ENCODE assay signal across 11 cellular contexts in genomic region chr2:149858916-149859634, GRCh38.
DNase-seq lines count a peak whose midpoint lies in the region; ATAC-seq, FAIRE-seq and TF ChIP-seq lines count a peak whose summit lies in the region.
"Had no signal": no experiment of that assay in that cellular context is flagged by ENCODE, and none has a peak within 500 bp of the region (broad histone marks: within the 10 kb centered on the region; RNA-seq: fewer than 3 reads in every experiment).

No MANE protein-coding gene starts in this region.

- WGBS in right lobe of liver (ENCODE audit: insufficient coverage, low coverage, low lambda C conversion rate, missing lambda C conversion rate) = 30% methylated on average over 6 of the region's 6 CpGs
- no CpG with 5 or more reads among the region's 6 CpGs for WGBS in H9 (ENCODE audit: extremely low coverage, insufficient read length, low lambda C conversion rate)

- H3K14ac ChIP-seq in H9 (ENCODE audit: insufficient read depth, low read length) = no peak overlapping the region

- ATAC-seq in right lobe of liver = peak; percentile 38 to 64 (median 42)
- no peak for ATAC-seq in activated CD8-positive, alpha-beta T cell treated with anti-CD3 and anti-CD28 coated beads, Interleukin-2, amount 10 ng/mL, durations not matched to agents 7 days and 5 days

- no peak overlapping the region for H3K18ac ChIP-seq in H9 (ENCODE audit: insufficient read length, low read depth, low read length)

- H3K4me3 ChIP-seq in ACC112 (ENCODE audit: low read depth, low read length) (peak overlapping the region; percentile 9), KMS-11 (IDR thresholded peaks at IDR 0.05; ENCODE audit: insufficient read depth, low read depth, low read length) (no peak overlapping the region), bronchial epithelial cell (ENCODE audit: low read depth, low read length) (no peak overlapping the region), right lobe of liver (no peak overlapping the region)
- H3K4me3 ChIP-seq: coronary artery had no signal

- peak; percentile 71 for DNase-seq in bronchial epithelial cell (ENCODE audit: low read depth)
- DNase-seq in right lobe of liver = no peak
- DNase-seq in H9 = no peak
- no peak for DNase-seq in NCI-H226
- DNase-seq in activated CD8-positive, alpha-beta T cell treated with anti-CD3 and anti-CD28 coated beads, Interleukin-2, amount 10 ng/mL, durations not matched to agents 7 days and 5 days = no peak
- no peak for DNase-seq in NCI-H510A treated with DMSO at 0.1 percent for 48 hours (lab: John Stamatoyannopoulos, UW)
- DNase-seq: T-helper 1 cell had no signal

- H3K9me3 ChIP-seq in right lobe of liver (no peaks in the 10 kb centered on the region), H9 (ENCODE audit: control insufficient read depth, low read depth, low read length) (no peaks in the 10 kb centered on the region)

- no peaks in the 10 kb centered on the region for H3K27me3 ChIP-seq in ACC112 (ENCODE audit: insufficient read depth, low read length)
- no peaks in the 10 kb centered on the region for H3K27me3 ChIP-seq in KMS-11 (ENCODE audit: insufficient read depth, low read depth)
- no peaks in the 10 kb centered on the region for H3K27me3 ChIP-seq in bronchial epithelial cell (ENCODE audit: control insufficient read depth, insufficient read depth, low read length)
- no peaks in the 10 kb centered on the region for H3K27me3 ChIP-seq in right lobe of liver
- no peaks in the 10 kb centered on the region for H3K27me3 ChIP-seq in H9 (ENCODE audit: insufficient read depth, low read length)

- FAIRE-seq in bronchial epithelial cell (lab: Jason Lieb, UNC) = no peak

- no peak overlapping the region for H3K4ac ChIP-seq in H9 (ENCODE audit: low read depth, low read length)

- no peak overlapping the region for H2BK20ac ChIP-seq in H9 (ENCODE audit: low read depth, low read length, poor library complexity, severe bottlenecking)

- no peaks in the 10 kb centered on the region for H3K23me2 ChIP-seq in H9 (ENCODE audit: insufficient read length, low read depth, low read length, poor library complexity, severe bottlenecking)

- no peak overlapping the region for H4K5ac ChIP-seq in H9 (ENCODE audit: insufficient read length, low read depth, low read length)

- no peak for TF ChIP-seq POLR2A in right lobe of liver (IDR thresholded peaks at IDR 0.05)

- H3K36me3 ChIP-seq in ACC112 (ENCODE audit: insufficient read depth, low read length) (no peaks in the 10 kb centered on the region), KMS-11 (ENCODE audit: insufficient read depth) (no peaks in the 10 kb centered on the region), bronchial epithelial cell (ENCODE audit: control insufficient read depth, insufficient read depth, low read length) (no peaks in the 10 kb centered on the region), right lobe of liver (no peaks in the 10 kb centered on the region)

- H3K4me1 ChIP-seq in ACC112 (ENCODE audit: control insufficient read depth, insufficient read depth, low read length, unreplicated experiment) (peaks cover 32% of the 10 kb centered on the region), KMS-11 (ENCODE audit: low read depth, poor library complexity, severe bottlenecking) (peaks cover 46% of the 10 kb centered on the region), right lobe of liver (no peaks in the 10 kb centered on the region), H9 (ENCODE audit: insufficient read depth, low read length) (no peaks in the 10 kb centered on the region)

- H4K91ac ChIP-seq in H9 (ENCODE audit: insufficient read length, low read depth, low read length) = no peak overlapping the region

- H3K4me2 ChIP-seq in KMS-11 (peak overlapping the region; percentile 22; the same call in 1 of the 2 replicates), H9 (ENCODE audit: insufficient read depth, insufficient read length, low read length) (no peak overlapping the region)

- H2AK5ac ChIP-seq in H9 (ENCODE audit: insufficient read length, low read length) = no peak overlapping the region

- H3K79me2 ChIP-seq in ACC112 (ENCODE audit: control insufficient read depth, insufficient read depth, low read length, unreplicated experiment) = no peaks in the 10 kb centered on the region
- no peaks in the 10 kb centered on the region for H3K79me2 ChIP-seq in KMS-11 (ENCODE audit: insufficient read depth, low read depth)
- H3K79me2 ChIP-seq in H9 (ENCODE audit: insufficient read depth, low read length) = no peaks in the 10 kb centered on the region

- peak overlapping the region; percentile 11 for H2AFZ ChIP-seq in ACC112 (ENCODE audit: low read length, unreplicated experiment)
- H2AFZ ChIP-seq in KMS-11 (ENCODE audit: low read depth) = no peak overlapping the region; the same call in 1 of the 2 replicates
- H2AFZ ChIP-seq in H9 (ENCODE audit: low read length) = no peak overlapping the region

- H2BK15ac ChIP-seq in H9 (ENCODE audit: low read depth, low read length) = no peak overlapping the region

- H3K4me1 Mint-ChIP-seq in H9 = no peaks in the 10 kb centered on the region
- H3K4me1 Mint-ChIP-seq in activated CD8-positive, alpha-beta T cell treated with anti-CD3 and anti-CD28 coated beads, Interleukin-2, amount 10 ng/mL, durations not matched to agents 7 days and 5 days (ENCODE audit: low read depth) = no peaks in the 10 kb centered on the region

- no peak overlapping the region for H2BK12ac ChIP-seq in H9 (ENCODE audit: insufficient read length, low read depth, low read length)

- H3K79me1 ChIP-seq in H9 (ENCODE audit: insufficient read depth, low read depth, low read length, poor library complexity, severe bottlenecking) = no peaks in the 10 kb centered on the region

- H3K4me3 Mint-ChIP-seq in H9 = no peak overlapping the region
- no peak overlapping the region for H3K4me3 Mint-ChIP-seq in activated CD8-positive, alpha-beta T cell treated with anti-CD3 and anti-CD28 coated beads, Interleukin-2, amount 10 ng/mL, durations not matched to agents 7 days and 5 days

- H3K9ac ChIP-seq in KMS-11 = no peak overlapping the region
- no peak overlapping the region for H3K9ac ChIP-seq in H9 (ENCODE audit: extremely low read depth, insufficient read length, low read length)

- no peak overlapping the region for H3T11ph ChIP-seq in H9 (ENCODE audit: low read length)

- peaks cover 11% of the 10 kb centered on the region in 2 experiments; a peak in 4 of 5 replicates for H3K9me3 Mint-ChIP-seq in H9
- peaks cover 4% of the 10 kb centered on the region for H3K9me3 Mint-ChIP-seq in activated CD8-positive, alpha-beta T cell treated with anti-CD3 and anti-CD28 coated beads, Interleukin-2, amount 10 ng/mL, durations not matched to agents 7 days and 5 days (ENCODE audit: insufficient read depth)

- POLR2A ChIA-PET in activated CD8-positive, alpha-beta T cell treated with anti-CD3 and anti-CD28 coated beads, Interleukin-2, amount 10 ng/mL, durations not matched to agents 7 days and 5 days (lab: Charles Lee) = no interaction called here

- CTCF ChIA-PET in activated CD8-positive, alpha-beta T cell treated with anti-CD3 and anti-CD28 coated beads, Interleukin-2, amount 10 ng/mL, durations not matched to agents 7 days and 5 days (lab: Charles Lee) = no interaction called here

- no peaks in the 10 kb centered on the region for H4K20me1 ChIP-seq in KMS-11 (ENCODE audit: insufficient read depth)
- no peaks in the 10 kb centered on the region for H4K20me1 ChIP-seq in H9 (ENCODE audit: control insufficient read depth, insufficient read depth, insufficient read length)

- H3K27ac Mint-ChIP-seq in H9 = no peak overlapping the region
- no peak overlapping the region for H3K27ac Mint-ChIP-seq in activated CD8-positive, alpha-beta T cell treated with anti-CD3 and anti-CD28 coated beads, Interleukin-2, amount 10 ng/mL, durations not matched to agents 7 days and 5 days

- H2BK120ac ChIP-seq in H9 (ENCODE audit: low read depth, low read length, poor library complexity, severe bottlenecking) = no peak overlapping the region

- peaks cover 0 to 5% (median 2%) of the 10 kb centered on the region in 3 experiments; a peak in 2 of 7 replicates for H3K36me3 Mint-ChIP-seq in H9 (ENCODE audit: insufficient read depth in 1 of 3, low read depth in 3 of 3)
- H3K36me3 Mint-ChIP-seq in activated CD8-positive, alpha-beta T cell treated with anti-CD3 and anti-CD28 coated beads, Interleukin-2, amount 10 ng/mL, durations not matched to agents 7 days and 5 days (ENCODE audit: low read depth) = no peaks in the 10 kb centered on the region

- intact Hi-C loops in right lobe of liver (cut with DNase I) = no loop called here

- peak overlapping the region; percentile 89 for H3K27ac ChIP-seq in ACC112 (ENCODE audit: low read depth, low read length)
- no peak overlapping the region; the same call in 1 of the 2 replicates for H3K27ac ChIP-seq in KMS-11
- no peak overlapping the region for H3K27ac ChIP-seq in right lobe of liver
- H3K27ac ChIP-seq in H9 (ENCODE audit: insufficient read length, low read depth, low read length) = no peak overlapping the region
- H3K27ac ChIP-seq: C4-2B had no signal

- TF ChIP-seq CTCF in KMS-11 (conservative IDR thresholded peaks at IDR 0.05; ENCODE audit: low read depth, low read length) = no peak
- TF ChIP-seq CTCF in bronchial epithelial cell (IDR thresholded peaks at IDR 0.05; ENCODE audit: insufficient read depth, low read length, severe bottlenecking) = no peak
- no peak for TF ChIP-seq CTCF in right lobe of liver (IDR thresholded peaks at IDR 0.05)
- TF ChIP-seq CTCF in H9 (conservative IDR thresholded peaks at IDR 0.05) = no peak

- H3K27me3 Mint-ChIP-seq in H9 (ENCODE audit: low read depth) = no peaks in the 10 kb centered on the region
- no peaks in the 10 kb centered on the region for H3K27me3 Mint-ChIP-seq in activated CD8-positive, alpha-beta T cell treated with anti-CD3 and anti-CD28 coated beads, Interleukin-2, amount 10 ng/mL, durations not matched to agents 7 days and 5 days (ENCODE audit: low read depth)

- H3K56ac ChIP-seq in H9 (ENCODE audit: insufficient read length, low read depth, low read length) = no peak overlapping the region

- no peak overlapping the region for H2BK5ac ChIP-seq in H9 (ENCODE audit: insufficient read length, low read length)

- H3K23ac ChIP-seq in H9 (ENCODE audit: insufficient read length, low read depth, low read length) = no peak overlapping the region

- H4K8ac ChIP-seq in H9 (replicated peaks; ENCODE audit: insufficient read length, low read depth, low read length) = no peak overlapping the region
